Comparison of ENCODE assay signal across 29 cellular contexts in the genomic region with DNA sequence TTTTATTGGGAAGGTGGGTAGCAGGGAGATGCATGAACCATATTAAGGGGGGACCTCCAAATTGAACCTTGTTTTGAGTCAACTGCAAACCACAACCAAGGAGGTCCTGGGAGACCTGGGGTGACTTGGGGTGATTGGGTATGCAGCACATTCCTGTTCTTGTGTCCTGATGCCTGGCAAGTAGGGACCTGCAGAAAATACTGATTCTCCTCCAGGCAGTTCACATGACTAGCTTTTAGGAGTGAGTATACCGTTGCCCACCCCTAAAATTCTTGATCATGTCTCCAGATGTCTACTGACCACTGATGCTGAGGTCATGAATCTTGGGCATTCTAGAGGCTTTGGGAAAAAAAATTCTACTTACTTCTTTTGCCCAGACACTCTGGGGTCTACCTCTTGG. TPM values are rescaled to one million over a fixed set of nuclear protein-coding genes. Genes with fewer than 3 reads are reported as not detected.
DNase-seq lines count a peak whose midpoint lies in the region; ATAC-seq, FAIRE-seq and TF ChIP-seq lines count a peak whose summit lies in the region.
"Had no signal": no experiment of that assay in that cellular context is flagged by ENCODE, and none has a peak within 500 bp of the region (broad histone marks: within the 10 kb centered on the region; RNA-seq: fewer than 3 reads in every experiment).

No MANE protein-coding gene starts in this region.

- H3K27ac ChIP-seq in RWPE1 (no peak overlapping the region), epithelial cell of prostate (peak overlapping the region; percentile 99)

- POLR2A ChIA-PET in RWPE1 (lab: Yijun Ruan, JAX; ENCODE audit: low non-redundant PET), result no interaction called here

- CTCF ChIA-PET in RWPE1 (lab: Yijun Ruan, JAX), result interaction anchor here (0.6 kb wide), 1 partner anchor 310 kb away, joined by 3 read pairs; no protein-coding TSS in a partner anchor

- ATAC-seq in GM19397 (IDR thresholded peaks at IDR 0.05; ENCODE audit: unreplicated experiment), result no peak
- ATAC-seq in HG02981 (IDR thresholded peaks at IDR 0.05; ENCODE audit: unreplicated experiment), result no peak
- ATAC-seq: CD8-positive, alpha-beta T cell; GM12878; K562; Panc1 had no signal

- DNase-seq in HT-29 (ENCODE audit: low spot score) (peak; percentile 15), RWPE1 (ENCODE audit: low spot score) (peak; percentile 57), epithelial cell of prostate (ENCODE audit: low read depth, low spot score) (no peak), RCC 7860 (ENCODE audit: low spot score) (no peak)
- no peak for DNase-seq in activated CD4-positive, alpha-beta T cell treated with anti-CD3 and anti-CD28 coated beads for 4 hours
- DNase-seq: C1 segment of cervical spinal cord; Caco-2; CD8-positive, alpha-beta T cell; DMS 273 treated with DMSO at 0.1 percent for 48 hours; DMS79; EL; GDM1; Kasumi-1; MV-4-11; NCI-H1105; NCI-H1436 treated with DMSO at 0.1 percent for 48 hours; NCI-H187 treated with DMSO at 0.1 percent for 48 hours; NCI-H524; SK-N-SH; SW 1271 had no signal

- FAIRE-seq in RCC 7860 (lab: Jason Lieb, UNC), result no peak
- FAIRE-seq: GM12878, GM19239, H54, HTR-8/SVneo, K562 had no signal

- TF ChIP-seq CTCF in RWPE1 (conservative IDR thresholded peaks at IDR 0.05; ENCODE audit: low read depth), result no peak

RNA-seq across cellular contexts. Expression of a gene that starts 6.3 kb away (rescaled TPM):
- total RNA-seq in HT-29 (2014; rRNA removed; shearing (Covaris generic)), result 258 and 320 TPM in 2 replicates
- total RNA-seq: A673; CD8-positive, alpha-beta T cell had no signal

Comparison
In these comparisons a context has a peak if more than half of its experiments do, and no peak if none do; other contexts are left out.
1. DNase-seq: peak in HT-29 (single experiment) and RWPE1 (single experiment); none in epithelial cell of prostate (single experiment), RCC 7860 (single experiment) and activated CD4-positive, alpha-beta T cell treated with anti-CD3 and anti-CD28 coated beads for 4 hours (0 of 2).